ENCODE assay signal across 8 cellular contexts in genomic region chrX:23694606-23695005, GRCh38. TPM values are rescaled to one million over a fixed set of nuclear protein-coding genes. Genes with fewer than 3 reads are reported as not detected.
DNase-seq lines count a peak whose midpoint lies in the region; TF ChIP-seq lines count a peak whose summit lies in the region.

No MANE protein-coding gene starts in this region.

- no peak overlapping the region for H3K4me3 ChIP-seq in HFF-Myc (replicated peaks; ENCODE audit: low read depth, low read length)
- H3K4me3 ChIP-seq in foreskin fibroblast (ENCODE audit: low read depth in 1 of 2, low read length in 2 of 2) = no peak overlapping the region

- peak; percentile 42 for TF ChIP-seq CTCF in HFF-Myc (IDR thresholded peaks at IDR 0.05; ENCODE audit: low read depth, low read length, missing control alignments)
- peak; percentile 24 for TF ChIP-seq CTCF in foreskin fibroblast (IDR thresholded peaks at IDR 0.05; ENCODE audit: low read depth, low read length)

- DNase-seq in NCI-H2029 (lab: John Stamatoyannopoulos, UW) (peak; percentile 44), NCI-H2029 treated with DMSO at 0.1 percent for 48 hours (lab: John Stamatoyannopoulos, UW) (no peak), HFF-Myc (ENCODE audit: extremely low read depth, low read depth) (peak; percentile 12), NCI-H460 (ENCODE audit: extremely low read depth, low read depth) (peak; percentile 73), activated T-cell treated with anti-CD3 and anti-CD28 coated beads for 48 hours (ENCODE audit: low read depth) (peak; percentile 21), foreskin fibroblast (peak; percentile 18 to 65), nucleus accumbens (lab: John Stamatoyannopoulos, UW) (peak in 39 of 56 donors; percentile 0 to 61 (median 6)), GF-D8 (lab: John Stamatoyannopoulos, UW) (no peak)

RNA-seq across cellular contexts. Expression of gene PRDX4, which starts 27.3 kb away (rescaled TPM):
- total RNA-seq in NCI-H460 (2014; rRNA removed; shearing (Covaris generic)) = 583 and 606 TPM in 2 replicates
- polyA plus RNA-seq in NCI-H460 (2014; cell fraction: nucleus; rRNA removed) = 586 and 654 TPM in 2 replicates

RNA-seq across cellular contexts. Expression of gene ACOT9, which starts 48.5 kb away (rescaled TPM):
- total RNA-seq in NCI-H460 (2014; rRNA removed; shearing (Covaris generic)) = 107 and 119 TPM in 2 replicates
- 206 and 264 TPM in 2 replicates for polyA plus RNA-seq in NCI-H460 (2014; cell fraction: nucleus; rRNA removed)

Comparison
In these comparisons a context has a peak if more than half of its experiments do, and no peak if none do; other contexts are left out.
1. DNase-seq: peak in NCI-H2029 (single experiment), HFF-Myc (single experiment), NCI-H460 (single experiment), activated T-cell treated with anti-CD3 and anti-CD28 coated beads for 48 hours (single experiment), foreskin fibroblast (2 of 2) and nucleus accumbens (39 of 56); none in NCI-H2029 treated with DMSO at 0.1 percent for 48 hours (single experiment) and GF-D8 (single experiment).